ENCODE assay signal across 13 cellular contexts in genomic region chr14:94768141-94768520, GRCh38. TPM values are rescaled to one million over a fixed set of nuclear protein-coding genes. Genes with fewer than 3 reads are reported as not detected.
DNase-seq lines count a peak whose midpoint lies in the region; ATAC-seq and TF ChIP-seq lines count a peak whose summit lies in the region.
"Had no signal": no experiment of that assay in that cellular context is flagged by ENCODE, and none has a peak within 500 bp of the region (broad histone marks: within the 10 kb centered on the region; RNA-seq: fewer than 3 reads in every experiment).

No MANE protein-coding gene starts in this region.

- no peak for DNase-seq in activated CD8-positive, alpha-beta memory T cell treated with anti-CD3 and anti-CD28 coated beads, Interleukin-2, amount 10 ng/mL, durations not matched to agents 7 days and 5 days
- no peak for DNase-seq in activated CD8-positive, alpha-beta memory T cell treated with anti-CD3 and anti-CD28 coated beads, Interleukin-2, amount 50 U/mL, for 4 hours
- no peak for DNase-seq in spleen
- DNase-seq in stimulated activated CD4-positive, alpha-beta T cell treated with anti-CD3 and anti-CD28 coated beads, Interleukin-4, amount 100 ng/mL, for 1 hour = no peak
- no peak for DNase-seq in islet precursor cell
- no peak for DNase-seq in dedifferentiated amniotic fluid mesenchymal stem cell (ENCODE audit: extremely low spot score)
- DNase-seq: MM.1S, NCI-H774, SW 1271 had no signal

- peaks cover 12 to 100% (median 91%) of the 10 kb centered on the region in 7 donors for H3K27me3 ChIP-seq in spleen (replicated peaks in 1 of 7)

- H3K36me3 ChIP-seq in spleen = no peaks in the 10 kb centered on the region

- H3K4me3 ChIP-seq in iPS-18c (ENCODE audit: insufficient read depth, low read depth, low read length) = peak overlapping the region; percentile 50
- H3K4me3 ChIP-seq in spleen = peak overlapping the region in 5 of 8 donors; percentile 34 to 70 (median 56)

- peaks cover 88% of the 10 kb centered on the region for H3K27me3 Mint-ChIP-seq in activated CD8-positive, alpha-beta memory T cell treated with anti-CD3 and anti-CD28 coated beads, Interleukin-2, amount 10 ng/mL, durations not matched to agents 7 days and 5 days
- peaks cover 63% of the 10 kb centered on the region for H3K27me3 Mint-ChIP-seq in activated T-helper 17 cell treated with anti-CD3 and anti-CD28 coated beads, Interleukin-2, amount 50 U/mL, for 72 hours

- peak overlapping the region; percentile 62 for H3K27ac Mint-ChIP-seq in activated CD8-positive, alpha-beta memory T cell treated with anti-CD3 and anti-CD28 coated beads, Interleukin-2, amount 10 ng/mL, durations not matched to agents 7 days and 5 days
- H3K27ac Mint-ChIP-seq in activated T-helper 17 cell treated with anti-CD3 and anti-CD28 coated beads, Interleukin-2, amount 50 U/mL, for 72 hours = no peak overlapping the region

- H3K4me3 Mint-ChIP-seq in activated CD8-positive, alpha-beta memory T cell treated with anti-CD3 and anti-CD28 coated beads, Interleukin-2, amount 10 ng/mL, durations not matched to agents 7 days and 5 days = peak overlapping the region; percentile 68
- H3K4me3 Mint-ChIP-seq in activated T-helper 17 cell treated with anti-CD3 and anti-CD28 coated beads, Interleukin-2, amount 50 U/mL, for 72 hours = peak overlapping the region; percentile 69

- intact Hi-C loops in spleen (cut with DNase I; ENCODE audit: low total_unique reads) = no loop called here

- peaks cover 14% of the 10 kb centered on the region for H3K4me1 Mint-ChIP-seq in activated CD8-positive, alpha-beta memory T cell treated with anti-CD3 and anti-CD28 coated beads, Interleukin-2, amount 10 ng/mL, durations not matched to agents 7 days and 5 days
- H3K4me1 Mint-ChIP-seq in activated T-helper 17 cell treated with anti-CD3 and anti-CD28 coated beads, Interleukin-2, amount 50 U/mL, for 72 hours = peaks cover 14% of the 10 kb centered on the region

- WGBS in spleen, 5 donors = 3 to 17% (median 7%) methylated on average over 26 of the region's 26 CpGs

- no peak overlapping the region for H3K27ac ChIP-seq in spleen

- peaks cover 7 to 54% (median 31%) of the 10 kb centered on the region in 6 donors for H3K4me1 ChIP-seq in spleen

- no peak for TF ChIP-seq POLR2A in spleen (IDR thresholded peaks at IDR 0.05)

- H3K36me3 Mint-ChIP-seq in activated CD8-positive, alpha-beta memory T cell treated with anti-CD3 and anti-CD28 coated beads, Interleukin-2, amount 10 ng/mL, durations not matched to agents 7 days and 5 days = peaks cover 2% of the 10 kb centered on the region
- H3K36me3 Mint-ChIP-seq in activated T-helper 17 cell treated with anti-CD3 and anti-CD28 coated beads, Interleukin-2, amount 50 U/mL, for 72 hours (ENCODE audit: low read depth) = peaks cover 5% of the 10 kb centered on the region

- CTCF ChIA-PET in activated CD8-positive, alpha-beta memory T cell treated with anti-CD3 and anti-CD28 coated beads, Interleukin-2, amount 10 ng/mL, durations not matched to agents 7 days and 5 days (lab: Charles Lee) = no interaction called here

- TF ChIP-seq CTCF in spleen (IDR thresholded peaks at IDR 0.05 in 8 of 11, conservative IDR thresholded peaks at IDR 0.05 in 3 of 11) = no peak

- no peaks in the 10 kb centered on the region for H3K9me3 ChIP-seq in iPS-18c (ENCODE audit: control insufficient read depth, insufficient read depth, low read length)
- H3K9me3 ChIP-seq in spleen = no peaks in the 10 kb centered on the region

- H3K9me3 Mint-ChIP-seq in activated CD8-positive, alpha-beta memory T cell treated with anti-CD3 and anti-CD28 coated beads, Interleukin-2, amount 10 ng/mL, durations not matched to agents 7 days and 5 days (ENCODE audit: low read depth) = no peaks in the 10 kb centered on the region
- H3K9me3 Mint-ChIP-seq in activated T-helper 17 cell treated with anti-CD3 and anti-CD28 coated beads, Interleukin-2, amount 50 U/mL, for 72 hours = no peaks in the 10 kb centered on the region

- no peak for ATAC-seq in activated CD8-positive, alpha-beta memory T cell treated with anti-CD3 and anti-CD28 coated beads, Interleukin-2, amount 10 ng/mL, durations not matched to agents 7 days and 5 days
- ATAC-seq in activated T-helper 17 cell treated with anti-CD3 and anti-CD28 coated beads, Interleukin-2, amount 50 U/mL, for 72 hours (replicated peaks) = no peak

RNA-seq across cellular contexts. Expression of gene GSC, which starts 1.8 kb away (rescaled TPM):
- under 1 TPM in 1 of 2 experiments, not detected in 1; 0.23 TPM for total RNA-seq in activated CD8-positive, alpha-beta memory T cell treated with anti-CD3 and anti-CD28 coated beads, Interleukin-2, amount 10 ng/mL, durations not matched to agents 7 days and 5 days
- total RNA-seq in activated T-helper 17 cell treated with anti-CD3 and anti-CD28 coated beads, Interleukin-2, amount 50 U/mL, for 72 hours = not detected
- total RNA-seq in spleen = not detected
- not detected for polyA plus RNA-seq in spleen
- total RNA-seq: kidney epithelial cell had no signal
- polyA plus RNA-seq: AG04450 had no signal
